Comparison of ENCODE assay signal across 10 cellular contexts in the genomic region with DNA sequence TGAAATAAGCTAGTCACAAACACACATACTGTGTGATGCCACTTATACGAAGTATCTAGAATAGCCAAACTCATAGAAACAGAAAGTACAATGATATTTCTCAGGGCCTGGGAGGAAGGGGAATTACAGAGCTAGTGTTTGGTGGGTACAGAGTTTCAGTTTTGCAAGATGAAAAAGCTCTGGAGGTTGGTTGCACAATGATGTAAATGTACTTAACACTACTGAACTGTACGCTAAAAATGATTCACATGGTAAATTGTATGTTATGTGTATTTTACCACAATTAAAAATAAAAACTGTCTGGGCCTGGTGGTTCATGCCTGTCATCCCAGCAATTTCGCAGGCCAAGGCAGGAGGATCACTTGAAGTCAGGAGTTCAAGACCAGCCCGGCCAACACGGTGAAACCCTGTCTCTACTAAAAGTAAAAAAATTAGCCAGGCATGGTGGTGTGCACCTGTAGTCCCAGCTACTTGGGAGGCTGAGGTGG. TPM values are rescaled to one million over a fixed set of nuclear protein-coding genes. Genes with fewer than 3 reads are reported as not detected.
DNase-seq lines count a peak whose midpoint lies in the region; ATAC-seq and TF ChIP-seq lines count a peak whose summit lies in the region.
"Had no signal": no experiment of that assay in that cellular context is flagged by ENCODE, and none has a peak within 500 bp of the region (broad histone marks: within the 10 kb centered on the region; RNA-seq: fewer than 3 reads in every experiment).

No MANE protein-coding gene starts in this region.

- H3K9me3 ChIP-seq in mucosa of descending colon, result no peaks in the 10 kb centered on the region

- peaks cover 18% of the 10 kb centered on the region for H3K4me1 Mint-ChIP-seq in activated CD4-positive, alpha-beta T cell treated with anti-CD3 and anti-CD28 coated beads for 36 hours
- peaks cover 13% of the 10 kb centered on the region for H3K4me1 Mint-ChIP-seq in T-helper 1 cell treated with Interleukin-12 subunit alpha and Interleukin-12 subunit beta and Interleukin-4 antibody, amounts not matched to agents 30 μg/mL and 1 μg/mL, for 36 hours (ENCODE audit: low read depth)

- in situ Hi-C loops in KBM-7 (cut with MboI; ENCODE audit: low pct_unique_long_range_greater_than_20kb, low sequenced_read_pairs), result no loop called here

- H3K9me3 Mint-ChIP-seq in activated CD4-positive, alpha-beta T cell treated with anti-CD3 and anti-CD28 coated beads for 36 hours (ENCODE audit: low read depth), result no peaks in the 10 kb centered on the region
- H3K9me3 Mint-ChIP-seq in T-helper 1 cell treated with Interleukin-12 subunit alpha and Interleukin-12 subunit beta and Interleukin-4 antibody, amounts not matched to agents 30 μg/mL and 1 μg/mL, for 36 hours, result no peaks in the 10 kb centered on the region

- no peak overlapping the region for H3K4me3 ChIP-seq in mucosa of descending colon
- H3K4me3 ChIP-seq: lung had no signal

- POLR2A ChIA-PET in activated CD4-positive, alpha-beta T cell treated with anti-CD3 and anti-CD28 coated beads for 36 hours (lab: Charles Lee), result interaction anchor here (0.9 to 1.5 kb wide), 2 partner anchors 17 to 18 kb away, joined by 3 to 26 read pairs; no protein-coding TSS in a partner anchor

- H3K36me3 ChIP-seq in mucosa of descending colon (ENCODE audit: low read depth), result no peaks in the 10 kb centered on the region

- DNase-seq in activated CD4-positive, alpha-beta T cell treated with anti-CD3 and anti-CD28 coated beads for 36 hours, result peak; percentile 42
- no peak for DNase-seq in activated CD4-positive, alpha-beta T cell treated with anti-CD3 and anti-CD28 coated beads, Interleukin-2, amount 50 U/mL, for 4 hours
- peak; percentile 29 to 39 for DNase-seq in stimulated activated CD4-positive, alpha-beta T cell treated with anti-CD3 and anti-CD28 coated beads, Interleukin-2, amount 100 ng/mL, for 24 hours
- DNase-seq in iPS-NIHi7 (ENCODE audit: extremely low spot score), result no peak
- no peak for DNase-seq in KBM-7
- no peak for DNase-seq in mucosa of descending colon
- DNase-seq: NCI-H1417 treated with DMSO at 0.1 percent for 48 hours had no signal

- peak; percentile 99 for ATAC-seq in activated CD4-positive, alpha-beta T cell treated with anti-CD3 and anti-CD28 coated beads for 36 hours
- ATAC-seq in HG02970 (IDR thresholded peaks at IDR 0.05; ENCODE audit: low FRiP score, unreplicated experiment) (peak; percentile 90), mucosa of descending colon (no peak)

- H3K4me3 Mint-ChIP-seq in activated CD4-positive, alpha-beta T cell treated with anti-CD3 and anti-CD28 coated beads for 36 hours, result no peak overlapping the region
- H3K4me3 Mint-ChIP-seq in T-helper 1 cell treated with Interleukin-12 subunit alpha and Interleukin-12 subunit beta and Interleukin-4 antibody, amounts not matched to agents 30 μg/mL and 1 μg/mL, for 36 hours, result peak overlapping the region; percentile 18

- intact Hi-C loops in activated CD4-positive, alpha-beta T cell treated with anti-CD3 and anti-CD28 coated beads for 36 hours (cut with DNase I, micrococcal nuclease), result loop anchor here (1.0 to 10.0 kb wide), 3 partner anchors 18 to 733 kb away; no protein-coding TSS in a partner anchor
- intact Hi-C loops in mucosa of descending colon (cut with DNase I, micrococcal nuclease), result no loop called here

- no peaks in the 10 kb centered on the region for H3K36me3 Mint-ChIP-seq in activated CD4-positive, alpha-beta T cell treated with anti-CD3 and anti-CD28 coated beads for 36 hours (ENCODE audit: low read depth)
- H3K36me3 Mint-ChIP-seq in T-helper 1 cell treated with Interleukin-12 subunit alpha and Interleukin-12 subunit beta and Interleukin-4 antibody, amounts not matched to agents 30 μg/mL and 1 μg/mL, for 36 hours (ENCODE audit: low read depth), result no peaks in the 10 kb centered on the region

- H3K4me1 ChIP-seq in mucosa of descending colon (ENCODE audit: low read depth), result peaks cover 3% of the 10 kb centered on the region

- no peak for TF ChIP-seq CTCF in mucosa of descending colon (IDR thresholded peaks at IDR 0.05)

- H3K27ac Mint-ChIP-seq in activated CD4-positive, alpha-beta T cell treated with anti-CD3 and anti-CD28 coated beads for 36 hours, result no peak overlapping the region
- H3K27ac Mint-ChIP-seq in T-helper 1 cell treated with Interleukin-12 subunit alpha and Interleukin-12 subunit beta and Interleukin-4 antibody, amounts not matched to agents 30 μg/mL and 1 μg/mL, for 36 hours, result peak overlapping the region; percentile 70

- peaks cover 18% of the 10 kb centered on the region for H3K27me3 Mint-ChIP-seq in activated CD4-positive, alpha-beta T cell treated with anti-CD3 and anti-CD28 coated beads for 36 hours
- H3K27me3 Mint-ChIP-seq in T-helper 1 cell treated with Interleukin-12 subunit alpha and Interleukin-12 subunit beta and Interleukin-4 antibody, amounts not matched to agents 30 μg/mL and 1 μg/mL, for 36 hours (ENCODE audit: low read depth), result peaks cover 61% of the 10 kb centered on the region

- CTCF ChIA-PET in activated CD4-positive, alpha-beta T cell treated with anti-CD3 and anti-CD28 coated beads for 36 hours (lab: Charles Lee), result interaction anchor here (1.5 kb wide), 1 partner anchor 17 kb away, joined by 13 read pairs; no protein-coding TSS in a partner anchor

RNA-seq across cellular contexts. Expression of a gene that starts 15.3 kb away (rescaled TPM):
- under 1 TPM; 0.21 to 0.53 TPM for total RNA-seq in activated CD4-positive, alpha-beta T cell treated with anti-CD3 and anti-CD28 coated beads for 36 hours
- total RNA-seq in mucosa of descending colon, result 1 to 10 TPM in 1 of 3 donors, under 1 TPM in 2; 0.89 to 1.9 (median 0.99) TPM

Comparison
In these comparisons a context has a peak if more than half of its experiments do, and no peak if none do; other contexts are left out.
1. DNase-seq: peak in activated CD4-positive, alpha-beta T cell treated with anti-CD3 and anti-CD28 coated beads for 36 hours (single experiment) and stimulated activated CD4-positive, alpha-beta T cell treated with anti-CD3 and anti-CD28 coated beads, Interleukin-2, amount 100 ng/mL, for 24 hours (2 of 2); none in activated CD4-positive, alpha-beta T cell treated with anti-CD3 and anti-CD28 coated beads, Interleukin-2, amount 50 U/mL, for 4 hours (0 of 2), iPS-NIHi7 (single experiment), KBM-7 (single experiment) and mucosa of descending colon (0 of 3).
2. intact Hi-C loops: an anchor here in activated CD4-positive, alpha-beta T cell treated with anti-CD3 and anti-CD28 coated beads for 36 hours (1.0 to 10.0 kb wide); none called in mucosa of descending colon.